Comparison of ENCODE assay signal across 9 cellular contexts in genomic region chr6:126312013-126312665, GRCh38. TPM values are rescaled to one million over a fixed set of nuclear protein-coding genes. Genes with fewer than 3 reads are reported as not detected.
A peak's percentile ranks its signal among the peaks of the same experiment; 100 is the strongest.
DNase-seq lines count a peak whose midpoint lies in the region; ATAC-seq and TF ChIP-seq lines count a peak whose summit lies in the region.
"Had no signal": no experiment of that assay in that cellular context is flagged by ENCODE, and none has a peak within 500 bp of the region (broad histone marks: within the 10 kb centered on the region; RNA-seq: fewer than 3 reads in every experiment).

No MANE protein-coding gene starts in this region.

- no peak overlapping the region for H3K4me3 ChIP-seq in choroid plexus epithelial cell (ENCODE audit: low read depth, low read length)

- in situ Hi-C loops in G401 (cut with HindIII; ENCODE audit: low sequenced_read_pairs), result no loop called here

- DNase-seq in GM10266 (ENCODE audit: extremely low spot score) (no peak), HPDE6-E6E7 (ENCODE audit: extremely low spot score) (peak; percentile 36), choroid plexus epithelial cell (ENCODE audit: low read depth) (peak; percentile 21), G401 (ENCODE audit: low spot score) (no peak), cerebellar nuclear complex (lab: John Stamatoyannopoulos, UW) (no peak), SKM-1 (lab: John Stamatoyannopoulos, UW; ENCODE audit: unreplicated experiment) (no peak), Ammon's horn (ENCODE audit: low spot score) (no peak)

- peak; percentile 90 for ATAC-seq in GM21529 (IDR thresholded peaks at IDR 0.05; ENCODE audit: unreplicated experiment)

- TF ChIP-seq CTCF in GM10266 (IDR thresholded peaks at IDR 0.05; ENCODE audit: control insufficient read depth, insufficient read depth, low read depth, missing control alignments) (peak; percentile 17), choroid plexus epithelial cell (conservative IDR thresholded peaks at IDR 0.05; ENCODE audit: low read depth, low read length) (peak; percentile 38)

RNA-seq across cellular contexts. Expression of gene CENPW, which starts 27.8 kb away (rescaled TPM):
- 27.0 and 27.8 TPM in 2 replicates for total RNA-seq in G401 (2014; rRNA removed; shearing (Covaris generic))
- total RNA-seq: mononuclear cell had no signal

Comparison
In these comparisons a context has a peak if more than half of its experiments do, and no peak if none do; other contexts are left out.
1. DNase-seq: peak in HPDE6-E6E7 (single experiment) and choroid plexus epithelial cell (single experiment); none in GM10266 (single experiment), G401 (single experiment), cerebellar nuclear complex (0 of 2), SKM-1 (single experiment) and Ammon's horn (single experiment).